17 cellular contexts compared by ENCODE assay signal in genomic region chr6:34068462-34069044, GRCh38.
"Had no signal": no experiment of that assay in that cellular context is flagged by ENCODE, and none has a peak within 500 bp of the region (broad histone marks: within the 10 kb centered on the region; RNA-seq: fewer than 3 reads in every experiment).

No MANE protein-coding gene starts in this region.

- DNase-seq: activated CD4-positive, alpha-beta T cell treated with anti-CD3 and anti-CD28 coated beads for 1 hour; activated CD4-positive, alpha-beta T cell treated with anti-CD3 and anti-CD28 coated beads, Interleukin-2, amount 50 U/mL, for 4 hours; activated naive CD4-positive, alpha-beta T cell treated with Interleukin-2 at 50 U/mL for 16 hours; aorta; effector memory CD4-positive, alpha-beta T cell; foreskin keratinocyte; head of caudate nucleus; right cardiac atrium; stimulated activated CD4-positive, alpha-beta T cell treated with anti-CD3 and anti-CD28 coated beads, Interleukin-15, amount 100 ng/mL, for 24 hours; stimulated activated CD4-positive, alpha-beta T cell treated with anti-CD3 and anti-CD28 coated beads, Interleukin-4, amount 100 ng/mL, for 1 hour; stimulated activated naive B cell treated with anti-CD40 and anti-IgM and Interleukin-4, amounts not matched to agents 10 μg/mL and 1 μg/mL and 100 μg/mL, for 72 hours; thyroid gland; uterus had no signal

- H3K27ac Mint-ChIP-seq: activated T-helper 17 cell treated with anti-CD3 and anti-CD28 coated beads, Interleukin-2, amount 50 U/mL, for 72 hours; nephron; stimulated activated naive B cell treated with anti-CD40 and anti-IgM and Interleukin-4, amounts not matched to agents 10 μg/mL and 1 μg/mL and 100 μg/mL, for 72 hours had no signal

- H3K9me3 Mint-ChIP-seq: activated T-helper 17 cell treated with anti-CD3 and anti-CD28 coated beads, Interleukin-2, amount 50 U/mL, for 72 hours; nephron; stimulated activated naive B cell treated with anti-CD40 and anti-IgM and Interleukin-4, amounts not matched to agents 10 μg/mL and 1 μg/mL and 100 μg/mL, for 72 hours had no signal

- H3K36me3 ChIP-seq: prostate gland, thyroid gland, uterus had no signal

- H3K4me1 Mint-ChIP-seq: activated T-helper 17 cell treated with anti-CD3 and anti-CD28 coated beads, Interleukin-2, amount 50 U/mL, for 72 hours; stimulated activated naive B cell treated with anti-CD40 and anti-IgM and Interleukin-4, amounts not matched to agents 10 μg/mL and 1 μg/mL and 100 μg/mL, for 72 hours had no signal

- H3K4me1 ChIP-seq: foreskin keratinocyte, prostate gland, thyroid gland, uterus had no signal

- H3K9me3 ChIP-seq: prostate gland, thyroid gland, uterus had no signal

- H3K27me3 ChIP-seq: thyroid gland, uterus had no signal

- H3K4me3 ChIP-seq: prostate gland, skin epidermis, thyroid gland, uterus had no signal

- H3K27ac ChIP-seq: foreskin keratinocyte, prostate gland, skin epidermis, thyroid gland, uterus had no signal

- H3K4me3 Mint-ChIP-seq: activated T-helper 17 cell treated with anti-CD3 and anti-CD28 coated beads, Interleukin-2, amount 50 U/mL, for 72 hours; nephron; stimulated activated naive B cell treated with anti-CD40 and anti-IgM and Interleukin-4, amounts not matched to agents 10 μg/mL and 1 μg/mL and 100 μg/mL, for 72 hours had no signal

- H3K36me3 Mint-ChIP-seq: stimulated activated naive B cell treated with anti-CD40 and anti-IgM and Interleukin-4, amounts not matched to agents 10 μg/mL and 1 μg/mL and 100 μg/mL, for 72 hours had no signal

- H3K27me3 Mint-ChIP-seq: activated T-helper 17 cell treated with anti-CD3 and anti-CD28 coated beads, Interleukin-2, amount 50 U/mL, for 72 hours had no signal

- ATAC-seq: activated T-helper 17 cell treated with anti-CD3 and anti-CD28 coated beads, Interleukin-2, amount 50 U/mL, for 72 hours; foreskin keratinocyte; right cardiac atrium had no signal
